In the genomic region with DNA sequence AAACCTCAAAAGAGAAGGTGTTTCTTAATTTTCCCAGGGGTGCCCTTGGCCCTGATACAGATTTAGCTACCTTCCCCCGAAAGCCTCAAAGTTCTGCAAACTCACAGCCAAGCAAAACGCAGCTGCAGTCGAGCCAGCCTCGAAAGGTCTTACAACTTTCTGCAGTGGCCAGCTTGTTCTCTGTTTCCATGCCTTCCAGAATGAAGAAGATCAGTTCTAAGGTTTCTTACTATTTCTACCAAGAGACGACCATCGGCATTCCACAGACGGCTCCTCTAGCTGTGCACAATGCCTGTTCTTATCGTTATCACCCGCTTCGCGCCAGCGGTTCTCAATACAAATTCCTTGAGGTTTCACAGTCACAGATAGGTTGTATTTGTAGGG, we compare ENCODE assay signal across 10 cellular contexts. TPM values are rescaled to one million over a fixed set of nuclear protein-coding genes. Genes with fewer than 3 reads are reported as not detected.
A peak's percentile ranks its signal among the peaks of the same experiment; 100 is the strongest.
DNase-seq lines count a peak whose midpoint lies in the region; ATAC-seq and TF ChIP-seq lines count a peak whose summit lies in the region.
"Had no signal": no experiment of that assay in that cellular context is flagged by ENCODE, and none has a peak within 500 bp of the region (broad histone marks: within the 10 kb centered on the region; RNA-seq: fewer than 3 reads in every experiment).

No MANE protein-coding gene starts in this region.

- no peak overlapping the region for H3K4me3 ChIP-seq in cardiac muscle cell
- peak overlapping the region in 1 of 2 donors; percentile 28 for H3K4me3 ChIP-seq in right atrium auricular region

- ATAC-seq in HG03025 (IDR thresholded peaks at IDR 0.05; ENCODE audit: low FRiP score, unreplicated experiment) = peak; percentile 22
- ATAC-seq in stimulated activated naive CD8-positive, alpha-beta T cell treated with anti-CD3 and anti-CD28 coated beads, Interleukin-15, amount 100 ng/mL, for 72 hours = peak; percentile 3
- ATAC-seq: SK-N-SH treated with all-trans-retinoic acid at 6 μM for 48 hours had no signal

- H3K4me1 Mint-ChIP-seq in activated T-helper 1 cell treated with anti-CD3 and anti-CD28 coated beads, Interleukin-12 subunit alpha, Interleukin-12 subunit beta, Interleukin-2, Interleukin-4 antibody, amounts not matched to agents 30 ng/mL and 10 ng/mL and 1 ng/mL, durations not matched to agents 14 hours and 24 hours and 36 hours (ENCODE audit: low read depth) = peaks cover 59% of the 10 kb centered on the region
- H3K4me1 Mint-ChIP-seq in stimulated activated naive CD8-positive, alpha-beta T cell treated with anti-CD3 and anti-CD28 coated beads, Interleukin-15, amount 100 ng/mL, for 72 hours = peaks cover 69% of the 10 kb centered on the region
- H3K4me1 Mint-ChIP-seq in Calu3 (ENCODE audit: low read depth, unreplicated experiment) = no peaks in the 10 kb centered on the region

- H3K36me3 ChIP-seq in cardiac muscle cell (no peaks in the 10 kb centered on the region), right atrium auricular region (no peaks in the 10 kb centered on the region)
- H3K36me3 ChIP-seq: esophagus squamous epithelium had no signal

- TF ChIP-seq CTCF in cardiac muscle cell (IDR thresholded peaks at IDR 0.05; ENCODE audit: low read depth, low read length) (no peak), right atrium auricular region (IDR thresholded peaks at IDR 0.05) (no peak), Calu3 (IDR thresholded peaks at IDR 0.05; ENCODE audit: unreplicated experiment) (no peak)

- H3K27me3 ChIP-seq in cardiac muscle cell (no peaks in the 10 kb centered on the region), right atrium auricular region (no peaks in the 10 kb centered on the region)
- H3K27me3 ChIP-seq: esophagus squamous epithelium had no signal

- H3K27me3 Mint-ChIP-seq in activated T-helper 1 cell treated with anti-CD3 and anti-CD28 coated beads, Interleukin-12 subunit alpha, Interleukin-12 subunit beta, Interleukin-2, Interleukin-4 antibody, amounts not matched to agents 30 ng/mL and 10 ng/mL and 1 ng/mL, durations not matched to agents 14 hours and 24 hours and 36 hours (ENCODE audit: insufficient read depth) = peaks cover 2% of the 10 kb centered on the region
- no peaks in the 10 kb centered on the region for H3K27me3 Mint-ChIP-seq in stimulated activated naive CD8-positive, alpha-beta T cell treated with anti-CD3 and anti-CD28 coated beads, Interleukin-15, amount 100 ng/mL, for 72 hours
- H3K27me3 Mint-ChIP-seq in Calu3 (ENCODE audit: unreplicated experiment) = peaks cover 54% of the 10 kb centered on the region

- peak overlapping the region; percentile 3 for H3K4me3 Mint-ChIP-seq in activated T-helper 1 cell treated with anti-CD3 and anti-CD28 coated beads, Interleukin-12 subunit alpha, Interleukin-12 subunit beta, Interleukin-2, Interleukin-4 antibody, amounts not matched to agents 30 ng/mL and 10 ng/mL and 1 ng/mL, durations not matched to agents 14 hours and 24 hours and 36 hours
- H3K4me3 Mint-ChIP-seq in stimulated activated naive CD8-positive, alpha-beta T cell treated with anti-CD3 and anti-CD28 coated beads, Interleukin-15, amount 100 ng/mL, for 72 hours = peak overlapping the region; percentile 79 to 80
- H3K4me3 Mint-ChIP-seq in Calu3 (ENCODE audit: low read depth, unreplicated experiment) = no peak overlapping the region

- intact Hi-C loops in activated T-helper 1 cell treated with anti-CD3 and anti-CD28 coated beads, Interleukin-12 subunit alpha, Interleukin-12 subunit beta, Interleukin-2, Interleukin-4 antibody, amounts not matched to agents 30 ng/mL and 10 ng/mL and 1 ng/mL, durations not matched to agents 14 hours and 24 hours and 36 hours (cut with micrococcal nuclease) = no loop called here
- intact Hi-C loops in Calu3 (cut with micrococcal nuclease; ENCODE audit: unreplicated experiment) = no loop called here

- H3K36me3 Mint-ChIP-seq in activated T-helper 1 cell treated with anti-CD3 and anti-CD28 coated beads, Interleukin-12 subunit alpha, Interleukin-12 subunit beta, Interleukin-2, Interleukin-4 antibody, amounts not matched to agents 30 ng/mL and 10 ng/mL and 1 ng/mL, durations not matched to agents 14 hours and 24 hours and 36 hours (ENCODE audit: low read depth) = no peaks in the 10 kb centered on the region
- H3K36me3 Mint-ChIP-seq in Calu3 (ENCODE audit: insufficient read depth, unreplicated experiment) = no peaks in the 10 kb centered on the region

- BruUV-seq in Calu3 (replicated peaks; lab: Mats Ljungman, UMichigan) = no TSS peak

- peak; percentile 7 to 74 for DNase-seq in cardiac muscle cell (ENCODE audit: low read depth in 1 of 2, low spot score in 1 of 2)
- DNase-seq in right atrium auricular region (ENCODE audit: low spot score) = no peak
- no peak for DNase-seq in activated T-helper 1 cell treated with anti-CD3 and anti-CD28 coated beads, Interleukin-12 subunit alpha, Interleukin-12 subunit beta, Interleukin-2, Interleukin-4 antibody, amounts not matched to agents 30 ng/mL and 10 ng/mL and 1 ng/mL, durations not matched to agents 14 hours and 24 hours and 36 hours (ENCODE audit: low spot score)
- DNase-seq in stimulated activated naive CD8-positive, alpha-beta T cell treated with anti-CD3 and anti-CD28 coated beads, Interleukin-15, amount 100 ng/mL, for 72 hours = no peak
- no peak for DNase-seq in Calu3
- no peak for DNase-seq in globus pallidus (ENCODE audit: low spot score)
- no peak for DNase-seq in NCI-H1694 (lab: John Stamatoyannopoulos, UW)
- DNase-seq: esophagus squamous epithelium had no signal

- H3K9me3 Mint-ChIP-seq in activated T-helper 1 cell treated with anti-CD3 and anti-CD28 coated beads, Interleukin-12 subunit alpha, Interleukin-12 subunit beta, Interleukin-2, Interleukin-4 antibody, amounts not matched to agents 30 ng/mL and 10 ng/mL and 1 ng/mL, durations not matched to agents 14 hours and 24 hours and 36 hours = no peaks in the 10 kb centered on the region
- H3K9me3 Mint-ChIP-seq in stimulated activated naive CD8-positive, alpha-beta T cell treated with anti-CD3 and anti-CD28 coated beads, Interleukin-15, amount 100 ng/mL, for 72 hours = no peaks in the 10 kb centered on the region
- no peaks in the 10 kb centered on the region for H3K9me3 Mint-ChIP-seq in Calu3 (ENCODE audit: low read depth, unreplicated experiment)

- H3K27ac ChIP-seq in cardiac muscle cell (no peak overlapping the region), right atrium auricular region (no peak overlapping the region)

- no peak overlapping the region for H3K27ac Mint-ChIP-seq in activated T-helper 1 cell treated with anti-CD3 and anti-CD28 coated beads, Interleukin-12 subunit alpha, Interleukin-12 subunit beta, Interleukin-2, Interleukin-4 antibody, amounts not matched to agents 30 ng/mL and 10 ng/mL and 1 ng/mL, durations not matched to agents 14 hours and 24 hours and 36 hours
- H3K27ac Mint-ChIP-seq in stimulated activated naive CD8-positive, alpha-beta T cell treated with anti-CD3 and anti-CD28 coated beads, Interleukin-15, amount 100 ng/mL, for 72 hours = peak overlapping the region; percentile 43 to 90
- H3K27ac Mint-ChIP-seq in Calu3 (ENCODE audit: unreplicated experiment) = no peak overlapping the region

- H3K4me1 ChIP-seq in cardiac muscle cell (ENCODE audit: low read depth) (no peaks in the 10 kb centered on the region), right atrium auricular region (peaks cover 0 to 15% of the 10 kb centered on the region in 2 donors)
- H3K4me1 ChIP-seq: esophagus squamous epithelium had no signal

- CTCF ChIA-PET in Calu3 (lab: Charles Lee) = no interaction called here

- no peaks in the 10 kb centered on the region for H3K9me3 ChIP-seq in cardiac muscle cell (ENCODE audit: low read depth)
- H3K9me3 ChIP-seq in right atrium auricular region = no peaks in the 10 kb centered on the region
- H3K9me3 ChIP-seq: esophagus squamous epithelium had no signal

RNA-seq across cellular contexts. Expression of a gene that starts 28.5 kb away (rescaled TPM):
- not detected in 2 replicates for total RNA-seq in cardiac muscle cell
- 0.07 TPM in 1 of 2 replicates, not detected in the other for polyA plus RNA-seq in cardiac muscle cell
- under 1 TPM in 1 of 2 donors, not detected in 1; 0.37 TPM for total RNA-seq in right atrium auricular region
- total RNA-seq in activated T-helper 1 cell treated with anti-CD3 and anti-CD28 coated beads, Interleukin-12 subunit alpha, Interleukin-12 subunit beta, Interleukin-2, Interleukin-4 antibody, amounts not matched to agents 30 ng/mL and 10 ng/mL and 1 ng/mL, durations not matched to agents 14 hours and 24 hours and 36 hours = not detected in 2 replicates
- not detected in 2 replicates for total RNA-seq in Calu3 (2022)

Comparison
In these comparisons a context has a peak if more than half of its experiments do, and no peak if none do; other contexts are left out.
1. DNase-seq: peak in cardiac muscle cell (2 of 2); none in right atrium auricular region (single experiment), activated T-helper 1 cell treated with anti-CD3 and anti-CD28 coated beads, Interleukin-12 subunit alpha, Interleukin-12 subunit beta, Interleukin-2, Interleukin-4 antibody, amounts not matched to agents 30 ng/mL and 10 ng/mL and 1 ng/mL, durations not matched to agents 14 hours and 24 hours and 36 hours (single experiment), stimulated activated naive CD8-positive, alpha-beta T cell treated with anti-CD3 and anti-CD28 coated beads, Interleukin-15, amount 100 ng/mL, for 72 hours (0 of 2), Calu3 (single experiment), globus pallidus (single experiment) and NCI-H1694 (single experiment).
2. H3K27ac Mint-ChIP-seq: peak in stimulated activated naive CD8-positive, alpha-beta T cell treated with anti-CD3 and anti-CD28 coated beads, Interleukin-15, amount 100 ng/mL, for 72 hours (2 of 2); none in activated T-helper 1 cell treated with anti-CD3 and anti-CD28 coated beads, Interleukin-12 subunit alpha, Interleukin-12 subunit beta, Interleukin-2, Interleukin-4 antibody, amounts not matched to agents 30 ng/mL and 10 ng/mL and 1 ng/mL, durations not matched to agents 14 hours and 24 hours and 36 hours (single experiment) and Calu3 (single experiment).